ENCODE assay signal across 12 cellular contexts in the genomic region with DNA sequence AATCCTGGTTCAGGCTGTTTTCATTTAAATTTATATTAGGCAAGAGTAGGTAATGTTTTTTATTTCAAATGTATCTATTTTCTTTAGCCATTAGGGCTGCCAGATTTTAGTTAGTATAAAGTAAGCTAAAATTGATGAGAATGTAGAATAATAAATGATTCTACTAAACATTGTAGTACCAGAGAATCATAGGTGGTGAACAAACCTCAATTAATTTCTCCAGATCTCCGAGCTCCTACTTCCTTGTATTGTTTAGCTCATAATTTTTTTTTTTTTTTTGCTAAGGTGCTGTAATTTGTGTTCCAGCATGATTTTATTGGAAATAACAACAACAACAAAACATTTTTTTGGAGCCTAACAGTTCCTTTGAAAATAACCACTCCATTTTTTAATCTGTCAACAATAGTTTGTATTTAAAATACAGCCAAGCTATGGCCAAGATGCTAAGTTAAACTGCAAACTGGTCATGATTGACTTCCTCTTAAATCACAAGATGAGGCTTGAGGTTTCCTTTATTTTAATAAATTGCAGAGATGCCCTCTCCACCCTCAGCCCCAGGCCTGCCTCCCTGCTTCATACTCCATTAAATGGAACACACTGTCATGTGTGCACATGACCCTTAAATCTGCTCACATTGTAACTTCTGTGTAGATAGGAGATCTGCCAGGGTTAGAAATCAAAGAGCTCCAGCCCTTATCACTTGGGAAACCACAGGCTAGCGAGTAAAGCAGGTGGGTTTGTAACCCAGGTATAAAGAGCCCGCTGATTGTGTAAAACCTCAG. TPM values are rescaled to one million over a fixed set of nuclear protein-coding genes. Genes with fewer than 3 reads are reported as not detected.
DNase-seq lines count a peak whose midpoint lies in the region; ATAC-seq, FAIRE-seq and TF ChIP-seq lines count a peak whose summit lies in the region.
"Had no signal": no experiment of that assay in that cellular context is flagged by ENCODE, and none has a peak within 500 bp of the region (broad histone marks: within the 10 kb centered on the region; RNA-seq: fewer than 3 reads in every experiment).

No MANE protein-coding gene starts in this region.

- H3K27ac ChIP-seq in OCI-LY3 (ENCODE audit: low read length) = no peak overlapping the region
- H3K27ac ChIP-seq in right atrium auricular region = peak overlapping the region; percentile 0 to 14
- peak overlapping the region in 1 of 2 donors; percentile 47 for H3K27ac ChIP-seq in small intestine (ENCODE audit: low read depth in 1 of 2, low read length in 1 of 2)
- H3K27ac ChIP-seq: cardiac muscle cell had no signal

- WGBS in small intestine, 3 donors = 24 to 53% (median 26%) methylated on average over 3 of the region's 3 CpGs

- peak; percentile 36 for ATAC-seq in GM18861 (IDR thresholded peaks at IDR 0.05; ENCODE audit: unreplicated experiment)

- peaks cover 87% of the 10 kb centered on the region for H4K20me1 ChIP-seq in OCI-LY3 (ENCODE audit: insufficient read depth, low read length)

- peaks cover 71% of the 10 kb centered on the region for H3K4me1 ChIP-seq in OCI-LY3 (ENCODE audit: low read length)
- peaks cover 0 to 16% of the 10 kb centered on the region in 2 donors for H3K4me1 ChIP-seq in right atrium auricular region
- H3K4me1 ChIP-seq in small intestine (ENCODE audit: control insufficient read depth in 2 of 2, insufficient read depth in 1 of 2, low read depth in 1 of 2, low read length in 1 of 2) = no peaks in the 10 kb centered on the region

- DNase-seq in right atrium auricular region (ENCODE audit: low spot score) (no peak), small intestine (peak; percentile 42), cortex of kidney (lab: John Stamatoyannopoulos, UW) (no peak), glomerular visceral epithelial cell (ENCODE audit: extremely low spot score) (no peak), NCI-H2227 treated with DMSO at 0.1 percent for 48 hours (lab: John Stamatoyannopoulos, UW) (no peak), SKM-1 (lab: John Stamatoyannopoulos, UW; ENCODE audit: unreplicated experiment) (no peak)
- DNase-seq: activated T-cell treated with anti-CD3 and anti-CD28 coated beads, Interleukin-2, amount 50 U/mL, for 72 hours had no signal

- H2AFZ ChIP-seq in OCI-LY3 (ENCODE audit: low read depth, low read length) = no peak overlapping the region

- H3K4me3 ChIP-seq in OCI-LY3 (ENCODE audit: low read length) (no peak overlapping the region), right atrium auricular region (no peak overlapping the region), small intestine (ENCODE audit: low read depth in 1 of 2, low read length in 2 of 2) (no peak overlapping the region)
- H3K4me3 ChIP-seq: cardiac muscle cell had no signal

- H3K79me2 ChIP-seq in OCI-LY3 (ENCODE audit: low read length) = peaks cover 80% of the 10 kb centered on the region

- peak overlapping the region; percentile 41 for H3K4me2 ChIP-seq in OCI-LY3 (ENCODE audit: low read length)

- no peaks in the 10 kb centered on the region for H3K9me3 ChIP-seq in OCI-LY3 (ENCODE audit: insufficient read depth, low read length)
- no peaks in the 10 kb centered on the region for H3K9me3 ChIP-seq in right atrium auricular region
- no peaks in the 10 kb centered on the region for H3K9me3 ChIP-seq in small intestine (ENCODE audit: control insufficient read depth, low read depth)

- no peak for FAIRE-seq in small intestine (lab: Jason Lieb, UNC)
- FAIRE-seq: RCC 7860, TTC549 had no signal

- H3K36me3 ChIP-seq in OCI-LY3 (replicated peaks; ENCODE audit: low read depth, low read length) (peaks cover 66% of the 10 kb centered on the region), right atrium auricular region (no peaks in the 10 kb centered on the region), small intestine (ENCODE audit: control insufficient read depth in 2 of 2, insufficient read depth in 2 of 2, low read length in 2 of 2) (no peaks in the 10 kb centered on the region)
- H3K36me3 ChIP-seq: cardiac muscle cell had no signal

- H3K27me3 ChIP-seq in OCI-LY3 (ENCODE audit: low read depth, low read length) (no peaks in the 10 kb centered on the region; the same call in 1 of the 2 replicates), right atrium auricular region (no peaks in the 10 kb centered on the region), small intestine (ENCODE audit: control insufficient read depth in 2 of 2, insufficient read depth in 2 of 2, low read length in 2 of 2) (no peaks in the 10 kb centered on the region)
- H3K27me3 ChIP-seq: cardiac muscle cell had no signal

- 0 out of 2 replicates have a peak overlapping the region, but pooled peaks have one; percentile 5 for H3K9ac ChIP-seq in OCI-LY3 (ENCODE audit: low read length)

- no peak for TF ChIP-seq CTCF in OCI-LY3 (IDR thresholded peaks at IDR 0.05; ENCODE audit: low read depth, low read length)
- TF ChIP-seq CTCF in right atrium auricular region (IDR thresholded peaks at IDR 0.05) = no peak

RNA-seq across cellular contexts. Expression of a gene that starts 20.6 kb away (rescaled TPM):
- total RNA-seq in right atrium auricular region = 10 to 100 TPM; 45.1 to 54.1 TPM
- polyA plus RNA-seq in small intestine = 10 to 100 TPM; 28.2 to 40.0 (median 30.0) TPM
